In the genomic region with DNA sequence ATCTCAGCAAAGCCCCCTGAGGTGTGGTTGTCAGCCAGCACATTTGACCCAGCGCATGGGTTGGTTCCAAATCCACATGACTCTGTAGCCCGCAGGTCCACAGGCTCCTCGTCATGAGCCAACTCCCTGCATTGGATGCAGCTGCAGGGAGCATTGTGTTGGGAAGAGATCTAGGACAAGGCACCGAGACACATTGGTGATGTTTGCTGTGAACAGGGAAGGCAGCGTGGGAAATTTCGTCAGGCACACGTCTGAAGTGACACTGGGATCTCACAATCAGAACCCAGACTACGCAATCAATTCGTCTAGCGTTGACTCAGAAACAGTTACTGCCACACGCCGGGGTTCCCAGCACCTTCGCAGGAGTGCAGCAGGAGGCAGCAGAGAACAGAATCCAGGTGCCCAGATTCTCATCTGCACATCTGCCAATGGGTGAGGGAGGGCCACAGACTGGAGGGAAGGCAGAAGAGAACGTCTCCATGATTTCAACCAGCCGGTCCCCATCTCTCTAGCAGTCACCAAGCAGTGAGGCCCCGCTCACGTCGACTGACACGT, we compare ENCODE assay signal across 9 cellular contexts.
A peak's percentile ranks its signal among the peaks of the same experiment; 100 is the strongest.
DNase-seq lines count a peak whose midpoint lies in the region; TF ChIP-seq lines count a peak whose summit lies in the region.
"Had no signal": no experiment of that assay in that cellular context is flagged by ENCODE, and none has a peak within 500 bp of the region (broad histone marks: within the 10 kb centered on the region; RNA-seq: fewer than 3 reads in every experiment).

No MANE protein-coding gene starts in this region.

- no peaks in the 10 kb centered on the region for H3K9me3 ChIP-seq in MM.1S (replicated peaks; ENCODE audit: insufficient read depth, low read length)
- H3K9me3 ChIP-seq in colonic mucosa, result no peaks in the 10 kb centered on the region
- no peaks in the 10 kb centered on the region for H3K9me3 ChIP-seq in osteoblast (ENCODE audit: low read depth, low read length)

- intact Hi-C loops in colonic mucosa (cut with DNase I), result loop anchor here (5.0 kb wide), 1 partner anchor 395 kb away; no protein-coding TSS in a partner anchor

- DNase-seq in NCI-H146 (lab: John Stamatoyannopoulos, UW), result peak; percentile 53
- no peak for DNase-seq in NCI-H146 treated with DMSO at 0.1 percent for 48 hours (lab: John Stamatoyannopoulos, UW; ENCODE audit: unreplicated experiment)
- DNase-seq in MM.1S, result no peak
- peak; percentile 55 for DNase-seq in colonic mucosa
- DNase-seq in osteoblast (ENCODE audit: insufficient read length, low spot score, missing footprints), result peak; percentile 79
- no peak for DNase-seq in SKM-1 (lab: John Stamatoyannopoulos, UW; ENCODE audit: unreplicated experiment)
- DNase-seq in SK-N-DZ (ENCODE audit: low spot score), result no peak
- no peak for DNase-seq in T-helper 1 cell
- DNase-seq: natural killer cell had no signal

- no peaks in the 10 kb centered on the region for H3F3A ChIP-seq in MM.1S (ENCODE audit: insufficient read depth, low read length)

- H3K79me2 ChIP-seq in MM.1S (ENCODE audit: low read length), result no peaks in the 10 kb centered on the region
- H3K79me2 ChIP-seq in osteoblast (ENCODE audit: insufficient read depth, low read length), result no peaks in the 10 kb centered on the region

- H3K36me3 ChIP-seq in MM.1S (replicated peaks; ENCODE audit: insufficient read depth, low read length), result no peaks in the 10 kb centered on the region
- H3K36me3 ChIP-seq in colonic mucosa, result no peaks in the 10 kb centered on the region
- no peaks in the 10 kb centered on the region for H3K36me3 ChIP-seq in osteoblast (ENCODE audit: insufficient read depth, low read length)

- H3K9ac ChIP-seq in MM.1S (ENCODE audit: low read length), result no peak overlapping the region
- no peak overlapping the region for H3K9ac ChIP-seq in colonic mucosa (ENCODE audit: low read depth in 2 of 2, low read length in 2 of 2)

- H3K4me3 ChIP-seq in MM.1S (ENCODE audit: low read length) (no peak overlapping the region), colonic mucosa (no peak overlapping the region), osteoblast (ENCODE audit: insufficient read depth, low read length) (no peak overlapping the region)

- H3K4me2 ChIP-seq in MM.1S (ENCODE audit: low read depth, low read length), result no peak overlapping the region
- H3K4me2 ChIP-seq in osteoblast (ENCODE audit: insufficient read depth, low read length), result no peak overlapping the region

- 0 out of 2 replicates have a peak, but pooled peaks have one; percentile 14 for TF ChIP-seq CTCF in MM.1S (IDR thresholded peaks at IDR 0.05; ENCODE audit: low read length)
- TF ChIP-seq CTCF in colonic mucosa (IDR thresholded peaks at IDR 0.05), result peak; percentile 49
- TF ChIP-seq CTCF in osteoblast (IDR thresholded peaks at IDR 0.05; ENCODE audit: extremely low read depth, low read depth, low read length), result no peak

- no peaks in the 10 kb centered on the region for H3K27me3 ChIP-seq in MM.1S (replicated peaks; ENCODE audit: insufficient read depth, low read length)
- no peaks in the 10 kb centered on the region for H3K27me3 ChIP-seq in colonic mucosa
- H3K27me3 ChIP-seq in osteoblast (ENCODE audit: insufficient read depth, low read length), result no peaks in the 10 kb centered on the region

- H3K4me1 ChIP-seq in MM.1S (ENCODE audit: low read length), result no peaks in the 10 kb centered on the region
- H3K4me1 ChIP-seq in colonic mucosa, result no peaks in the 10 kb centered on the region
- H3K4me1 ChIP-seq in osteoblast (ENCODE audit: insufficient read depth, low read length), result no peaks in the 10 kb centered on the region

- H3K9me2 ChIP-seq in MM.1S (replicated peaks; ENCODE audit: insufficient read depth, low read length), result no peaks in the 10 kb centered on the region

- H2AFZ ChIP-seq in MM.1S (ENCODE audit: low read length) (no peak overlapping the region), osteoblast (ENCODE audit: low read length) (no peak overlapping the region)

- H4K20me1 ChIP-seq in MM.1S (ENCODE audit: insufficient read depth, low read length) (no peaks in the 10 kb centered on the region), osteoblast (ENCODE audit: insufficient read depth, low read length) (no peaks in the 10 kb centered on the region)

- H3K27ac ChIP-seq in MM.1S (ENCODE audit: low read length) (no peak overlapping the region), colonic mucosa (no peak overlapping the region), osteoblast (ENCODE audit: low read depth, low read length) (no peak overlapping the region)

Comparison
In these comparisons a context has a peak if more than half of its experiments do, and no peak if none do; other contexts are left out.
1. DNase-seq: peak in NCI-H146 (single experiment), colonic mucosa (single experiment) and osteoblast (single experiment); none in NCI-H146 treated with DMSO at 0.1 percent for 48 hours (single experiment), MM.1S (single experiment), SKM-1 (single experiment), SK-N-DZ (single experiment) and T-helper 1 cell (0 of 5).